ENCODE assay signal across 11 cellular contexts in genomic region chr5:68407312-68408239, GRCh38.
DNase-seq lines count a peak whose midpoint lies in the region; ATAC-seq and TF ChIP-seq lines count a peak whose summit lies in the region.
"Had no signal": no experiment of that assay in that cellular context is flagged by ENCODE, and none has a peak within 500 bp of the region (broad histone marks: within the 10 kb centered on the region; RNA-seq: fewer than 3 reads in every experiment).

No MANE protein-coding gene starts in this region.

- no peaks in the 10 kb centered on the region for H3K4me1 ChIP-seq in smooth muscle cell (ENCODE audit: low read depth)

- TF ChIP-seq CTCF in smooth muscle cell (IDR thresholded peaks at IDR 0.05; ENCODE audit: borderline replicate concordance, insufficient read depth, poor library complexity, severe bottlenecking) = no peak
- TF ChIP-seq CTCF in CD14-positive monocyte (IDR thresholded peaks at IDR 0.05) = no peak

- H3K4me3 Mint-ChIP-seq in activated T-cell treated with anti-CD3 and anti-CD28 coated beads, Interleukin-2, amount 50 U/mL, for 72 hours = peak overlapping the region; percentile 68 to 72
- H3K4me3 Mint-ChIP-seq in IgD-negative memory B cell = peak overlapping the region in 3 of 4 donors; percentile 16 to 87 (median 52)
- no peak overlapping the region for H3K4me3 Mint-ChIP-seq in central memory CD8-positive, alpha-beta T cell
- no peak overlapping the region for H3K4me3 Mint-ChIP-seq in CD14-positive monocyte

- no peaks in the 10 kb centered on the region for H3F3A ChIP-seq in smooth muscle cell (ENCODE audit: low read depth)

- no peak overlapping the region for H3K9ac ChIP-seq in smooth muscle cell (ENCODE audit: low read depth)

- peaks cover 29% of the 10 kb centered on the region for H3K4me1 Mint-ChIP-seq in activated T-cell treated with anti-CD3 and anti-CD28 coated beads, Interleukin-2, amount 50 U/mL, for 72 hours (ENCODE audit: low read depth)
- H3K4me1 Mint-ChIP-seq in IgD-negative memory B cell = peaks cover 10 to 20% (median 17%) of the 10 kb centered on the region in 3 donors
- peaks cover 30% of the 10 kb centered on the region for H3K4me1 Mint-ChIP-seq in central memory CD8-positive, alpha-beta T cell
- H3K4me1 Mint-ChIP-seq in CD14-positive monocyte = peaks cover 22% of the 10 kb centered on the region

- H3K79me2 ChIP-seq in smooth muscle cell (ENCODE audit: low read depth) = no peaks in the 10 kb centered on the region

- 85% methylated on average over 6 of the region's 6 CpGs for WGBS in smooth muscle cell (ENCODE audit: low lambda C conversion rate)

- no peaks in the 10 kb centered on the region for H3K27me3 Mint-ChIP-seq in activated T-cell treated with anti-CD3 and anti-CD28 coated beads, Interleukin-2, amount 50 U/mL, for 72 hours (ENCODE audit: low read depth)
- peaks cover 2% of the 10 kb centered on the region for H3K27me3 Mint-ChIP-seq in IgD-negative memory B cell
- H3K27me3 Mint-ChIP-seq in central memory CD8-positive, alpha-beta T cell = no peaks in the 10 kb centered on the region
- H3K27me3 Mint-ChIP-seq in CD14-positive monocyte (ENCODE audit: low read depth in 3 of 3) = peaks cover 0 to 2% (median 1%) of the 10 kb centered on the region in 3 donors

- no peaks in the 10 kb centered on the region for H3K36me3 Mint-ChIP-seq in activated T-cell treated with anti-CD3 and anti-CD28 coated beads, Interleukin-2, amount 50 U/mL, for 72 hours (ENCODE audit: insufficient read depth in 2 of 2)
- H3K36me3 Mint-ChIP-seq in IgD-negative memory B cell (peaks cover 2% of the 10 kb centered on the region), CD14-positive monocyte (no peaks in the 10 kb centered on the region)
- H3K36me3 Mint-ChIP-seq in central memory CD8-positive, alpha-beta T cell (ENCODE audit: insufficient read depth) = no peaks in the 10 kb centered on the region

- no peak for DNase-seq in activated T-cell treated with anti-CD3 and anti-CD28 coated beads, Interleukin-2, amount 50 U/mL, for 72 hours
- no peak for DNase-seq in activated T-cell treated with anti-CD3 and anti-CD28 coated beads, Interleukin-2, amount 50 U/mL, for 1 hour
- DNase-seq in central memory CD8-positive, alpha-beta T cell (ENCODE audit: low spot score in 2 of 2) = no peak
- DNase-seq in smooth muscle cell (lab: John Stamatoyannopoulos, UW; ENCODE audit: unreplicated experiment) (no peak), DMS153 (lab: John Stamatoyannopoulos, UW) (no peak), NCI-H2029 treated with DMSO at 0.1 percent for 48 hours (lab: John Stamatoyannopoulos, UW) (no peak), CD14-positive monocyte (ENCODE audit: low spot score) (no peak)
- DNase-seq: NCI-H1092 treated with DMSO at 0.1 percent for 48 hours; stimulated activated CD4-positive, alpha-beta T cell treated with anti-CD3 and anti-CD28 coated beads, Interleukin-2, amount 100 ng/mL, for 24 hours had no signal

- H3K36me3 ChIP-seq in smooth muscle cell (ENCODE audit: low read depth) = no peaks in the 10 kb centered on the region

- no peaks in the 10 kb centered on the region for H3K9me3 Mint-ChIP-seq in activated T-cell treated with anti-CD3 and anti-CD28 coated beads, Interleukin-2, amount 50 U/mL, for 72 hours
- H3K9me3 Mint-ChIP-seq in IgD-negative memory B cell (peaks cover 0 to 2% (median 0%) of the 10 kb centered on the region in 3 donors), CD14-positive monocyte (peaks cover 0 to 4% (median 0%) of the 10 kb centered on the region in 7 donors)
- H3K9me3 Mint-ChIP-seq in central memory CD8-positive, alpha-beta T cell = no peaks in the 10 kb centered on the region

- no peak for ATAC-seq in activated T-cell treated with anti-CD3 and anti-CD28 coated beads, Interleukin-2, amount 50 U/mL, for 72 hours (replicated peaks in 1 of 2)
- no peak for ATAC-seq in central memory CD8-positive, alpha-beta T cell (replicated peaks; ENCODE audit: extremely low read depth, poor library complexity, severe bottlenecking)

- peak overlapping the region; percentile 79 for H3K27ac Mint-ChIP-seq in activated T-cell treated with anti-CD3 and anti-CD28 coated beads, Interleukin-2, amount 50 U/mL, for 72 hours
- H3K27ac Mint-ChIP-seq in IgD-negative memory B cell (peak overlapping the region in 2 of 3 donors; percentile 22 to 80), CD14-positive monocyte (peak overlapping the region in 2 of 7 donors; percentile 55 to 64)
- H3K27ac Mint-ChIP-seq in central memory CD8-positive, alpha-beta T cell (ENCODE audit: low read depth) = peak overlapping the region; percentile 66

- H2AFZ ChIP-seq in smooth muscle cell (ENCODE audit: low read depth) = peak overlapping the region; percentile 16

- no peak overlapping the region for H3K27ac ChIP-seq in smooth muscle cell (ENCODE audit: low read depth)
- H3K27ac ChIP-seq: epithelial cell of prostate had no signal

- H4K20me1 ChIP-seq in smooth muscle cell (ENCODE audit: low read depth) = no peaks in the 10 kb centered on the region

- no peaks in the 10 kb centered on the region for H3K9me3 ChIP-seq in smooth muscle cell (replicated peaks; ENCODE audit: low read depth)

- no peak overlapping the region for H3K4me3 ChIP-seq in smooth muscle cell

- intact Hi-C loops in CD14-positive monocyte (cut with micrococcal nuclease) = no loop called here

- no peaks in the 10 kb centered on the region for H3K27me3 ChIP-seq in smooth muscle cell (ENCODE audit: low read depth)

- H3K4me2 ChIP-seq in smooth muscle cell = no peak overlapping the region

Comparison
In these comparisons a context has a peak if more than half of its experiments do, and no peak if none do; other contexts are left out.
1. H3K4me3 Mint-ChIP-seq: peak in activated T-cell treated with anti-CD3 and anti-CD28 coated beads, Interleukin-2, amount 50 U/mL, for 72 hours (2 of 2) and IgD-negative memory B cell (3 of 4); none in central memory CD8-positive, alpha-beta T cell (single experiment) and CD14-positive monocyte (0 of 2).